ENCODE assay signal across 12 cellular contexts in the genomic region with DNA sequence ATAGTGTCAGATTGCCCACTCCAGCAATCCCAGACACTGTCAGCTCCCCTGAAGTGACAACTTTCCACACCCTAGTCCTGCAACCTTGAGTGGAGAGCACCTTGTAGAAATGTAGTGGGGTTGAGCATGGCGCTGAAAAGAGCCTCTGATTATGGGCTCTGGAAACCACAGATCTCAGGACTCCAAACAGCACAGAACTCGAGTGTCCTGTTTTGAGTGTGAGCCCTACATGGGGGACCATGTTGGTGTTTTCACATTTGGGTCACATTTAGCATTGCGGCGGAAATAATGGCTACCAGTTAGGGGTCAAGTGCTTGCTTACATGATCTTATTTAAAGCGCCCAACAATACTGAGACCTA. TPM values are rescaled to one million over a fixed set of nuclear protein-coding genes. Genes with fewer than 3 reads are reported as not detected.
DNase-seq lines count a peak whose midpoint lies in the region; ATAC-seq lines count a peak whose summit lies in the region.
"Not testable (repeated sequence)": the region's sequence is repeated elsewhere in the genome, so short reads cannot be mapped to it uniquely, and the experiment has no call there.
"Had no signal": no experiment of that assay in that cellular context is flagged by ENCODE, and none has a peak within 500 bp of the region (broad histone marks: within the 10 kb centered on the region; RNA-seq: fewer than 3 reads in every experiment).

No MANE protein-coding gene starts in this region.

- H3K27ac Mint-ChIP-seq in CD4-positive, alpha-beta memory T cell = peak overlapping the region; percentile 80 to 99 (median 90)
- H3K27ac Mint-ChIP-seq in activated CD4-positive, alpha-beta T cell treated with anti-CD3 and anti-CD28 coated beads, Interleukin-2, amount 10 ng/mL, durations not matched to agents 7 days and 5 days = peak overlapping the region; percentile 92
- H3K27ac Mint-ChIP-seq in activated T-cell treated with anti-CD3 and anti-CD28 coated beads, Interleukin-2, amount 50 U/mL, for 24 hours = peak overlapping the region; percentile 100
- peak overlapping the region; percentile 92 for H3K27ac Mint-ChIP-seq in activated naive CD4-positive, alpha-beta T cell treated with anti-CD3 and anti-CD28 coated beads, Interleukin-2, amount 10 ng/mL, durations not matched to agents 7 days and 5 days
- H3K27ac Mint-ChIP-seq in central memory CD8-positive, alpha-beta T cell (ENCODE audit: low read depth) = peak overlapping the region; percentile 98
- peak overlapping the region; percentile 90 to 99 (median 96) for H3K27ac Mint-ChIP-seq in naive thymus-derived CD8-positive, alpha-beta T cell

- intact Hi-C loops in CD4-positive, alpha-beta memory T cell (cut with micrococcal nuclease) = loop anchor here (10.0 kb wide), 1 partner anchor 846 kb away; a partner anchor contains a TSS

- POLR2A ChIA-PET in CD4-positive, alpha-beta memory T cell (lab: Charles Lee; ENCODE audit: partially characterized antibody) = interaction anchor here (1.7 to 33.0 kb wide), 5 partner anchors 4 to 229 kb away, joined by 3 to 1832 read pairs (median 1208); a partner anchor contains a TSS
- POLR2A ChIA-PET in activated CD4-positive, alpha-beta T cell treated with anti-CD3 and anti-CD28 coated beads, Interleukin-2, amount 10 ng/mL, durations not matched to agents 7 days and 5 days (lab: Charles Lee) = not testable (repeated sequence)
- POLR2A ChIA-PET in naive thymus-derived CD8-positive, alpha-beta T cell (lab: Charles Lee) = interaction anchor here (1.2 to 2.7 kb wide), 5 partner anchors 10 to 58 kb away, joined by 3 to 33 read pairs (median 4); no protein-coding TSS in a partner anchor

- H3K4me3 ChIP-seq in CD4-positive, alpha-beta memory T cell (ENCODE audit: low read length in 2 of 2) = peak overlapping the region; percentile 37 to 70
- peak overlapping the region; percentile 77 for H3K4me3 ChIP-seq in thymus (ENCODE audit: low read length)

- 52% methylated on average over 5 of the region's 5 CpGs for WGBS in thymus

- H3K9me3 ChIP-seq in CD4-positive, alpha-beta memory T cell (ENCODE audit: control insufficient read depth in 1 of 2, low read length in 2 of 2); thymus (ENCODE audit: control insufficient read depth): not testable (repeated sequence)

- CTCF ChIA-PET in CD4-positive, alpha-beta memory T cell (lab: Charles Lee; ENCODE audit: partially characterized antibody) = interaction anchor here (1.5 to 2.7 kb wide), 4 partner anchors 11 to 59 kb away, joined by 4 to 26 read pairs (median 10); no protein-coding TSS in a partner anchor
- CTCF ChIA-PET in activated CD4-positive, alpha-beta T cell treated with anti-CD3 and anti-CD28 coated beads, Interleukin-2, amount 10 ng/mL, durations not matched to agents 7 days and 5 days (lab: Charles Lee) = interaction anchor here (2.5 kb wide), 1 partner anchor 20 kb away, joined by 7 read pairs; no protein-coding TSS in a partner anchor
- CTCF ChIA-PET in activated naive CD4-positive, alpha-beta T cell treated with anti-CD3 and anti-CD28 coated beads, Interleukin-2, amount 10 ng/mL, durations not matched to agents 7 days and 5 days (lab: Charles Lee) = interaction anchor here (1.0 to 2.7 kb wide), 5 partner anchors 11 to 69 kb away, joined by 3 to 15 read pairs (median 3); no protein-coding TSS in a partner anchor

- H3K36me3 Mint-ChIP-seq in CD4-positive, alpha-beta memory T cell = peaks cover 83 to 84% of the 10 kb centered on the region in 2 donors
- peaks cover 88% of the 10 kb centered on the region for H3K36me3 Mint-ChIP-seq in activated CD4-positive, alpha-beta T cell treated with anti-CD3 and anti-CD28 coated beads, Interleukin-2, amount 10 ng/mL, durations not matched to agents 7 days and 5 days (ENCODE audit: low read depth)
- peaks cover 94% of the 10 kb centered on the region for H3K36me3 Mint-ChIP-seq in activated T-cell treated with anti-CD3 and anti-CD28 coated beads, Interleukin-2, amount 50 U/mL, for 24 hours (ENCODE audit: low read depth)
- peaks cover 85% of the 10 kb centered on the region for H3K36me3 Mint-ChIP-seq in activated naive CD4-positive, alpha-beta T cell treated with anti-CD3 and anti-CD28 coated beads, Interleukin-2, amount 10 ng/mL, durations not matched to agents 7 days and 5 days
- peaks cover 79% of the 10 kb centered on the region for H3K36me3 Mint-ChIP-seq in central memory CD8-positive, alpha-beta T cell (ENCODE audit: insufficient read depth)
- peaks cover 35 to 68% (median 63%) of the 10 kb centered on the region in 3 donors for H3K36me3 Mint-ChIP-seq in naive thymus-derived CD8-positive, alpha-beta T cell

- H3K4me1 Mint-ChIP-seq in CD4-positive, alpha-beta memory T cell = peaks cover 35 to 71% (median 44%) of the 10 kb centered on the region in 4 donors
- H3K4me1 Mint-ChIP-seq in activated CD4-positive, alpha-beta T cell treated with anti-CD3 and anti-CD28 coated beads, Interleukin-2, amount 10 ng/mL, durations not matched to agents 7 days and 5 days = peaks cover 49% of the 10 kb centered on the region
- peaks cover 42% of the 10 kb centered on the region for H3K4me1 Mint-ChIP-seq in activated T-cell treated with anti-CD3 and anti-CD28 coated beads, Interleukin-2, amount 50 U/mL, for 24 hours (ENCODE audit: low read depth)
- peaks cover 51% of the 10 kb centered on the region for H3K4me1 Mint-ChIP-seq in activated naive CD4-positive, alpha-beta T cell treated with anti-CD3 and anti-CD28 coated beads, Interleukin-2, amount 10 ng/mL, durations not matched to agents 7 days and 5 days
- H3K4me1 Mint-ChIP-seq in central memory CD8-positive, alpha-beta T cell = peaks cover 61% of the 10 kb centered on the region
- H3K4me1 Mint-ChIP-seq in naive thymus-derived CD8-positive, alpha-beta T cell = peaks cover 31 to 58% (median 51%) of the 10 kb centered on the region in 4 donors

- not testable (repeated sequence) for ATAC-seq in central memory CD8-positive, alpha-beta T cell (replicated peaks; ENCODE audit: extremely low read depth, poor library complexity, severe bottlenecking); naive thymus-derived CD8-positive, alpha-beta T cell

- peak overlapping the region; percentile 88 for H3K27ac ChIP-seq in CD4-positive, alpha-beta memory T cell (ENCODE audit: low read depth, low read length)
- peak overlapping the region; percentile 74 for H3K27ac ChIP-seq in thymus (ENCODE audit: low read depth)

- DNase-seq in CD4-positive, alpha-beta memory T cell; activated CD4-positive, alpha-beta T cell treated with anti-CD3 and anti-CD28 coated beads, Interleukin-2, amount 10 ng/mL, durations not matched to agents 7 days and 5 days; activated naive CD4-positive, alpha-beta T cell treated with anti-CD3 and anti-CD28 coated beads, Interleukin-2, amount 10 ng/mL, durations not matched to agents 7 days and 5 days; central memory CD8-positive, alpha-beta T cell (ENCODE audit: low spot score in 2 of 2); naive thymus-derived CD8-positive, alpha-beta T cell: not testable (repeated sequence)
- DNase-seq in OCI-M1 (lab: John Stamatoyannopoulos, UW) = peak; percentile 50
- peak; percentile 59 for DNase-seq in activated T-cell treated with anti-CD3 and anti-CD28 coated beads, Interleukin-2, amount 50 U/mL, for 24 hours

- H3K27me3 ChIP-seq in CD4-positive, alpha-beta memory T cell (ENCODE audit: insufficient read depth, low read length); thymus (ENCODE audit: control insufficient read depth, insufficient read depth): not testable (repeated sequence)

- H3K9me3 Mint-ChIP-seq in CD4-positive, alpha-beta memory T cell; activated CD4-positive, alpha-beta T cell treated with anti-CD3 and anti-CD28 coated beads, Interleukin-2, amount 10 ng/mL, durations not matched to agents 7 days and 5 days; activated T-cell treated with anti-CD3 and anti-CD28 coated beads, Interleukin-2, amount 50 U/mL, for 24 hours; activated naive CD4-positive, alpha-beta T cell treated with anti-CD3 and anti-CD28 coated beads, Interleukin-2, amount 10 ng/mL, durations not matched to agents 7 days and 5 days; central memory CD8-positive, alpha-beta T cell; naive thymus-derived CD8-positive, alpha-beta T cell: not testable (repeated sequence)

- H3K36me3 ChIP-seq in CD4-positive, alpha-beta memory T cell (ENCODE audit: insufficient read depth, low read length) = peaks cover 41% of the 10 kb centered on the region
- peaks cover 27% of the 10 kb centered on the region for H3K36me3 ChIP-seq in thymus (ENCODE audit: control insufficient read depth, insufficient read depth)

- peak overlapping the region; percentile 96 to 100 (median 98) for H3K4me3 Mint-ChIP-seq in CD4-positive, alpha-beta memory T cell
- H3K4me3 Mint-ChIP-seq in activated CD4-positive, alpha-beta T cell treated with anti-CD3 and anti-CD28 coated beads, Interleukin-2, amount 10 ng/mL, durations not matched to agents 7 days and 5 days = peak overlapping the region; percentile 95
- peak overlapping the region; percentile 94 for H3K4me3 Mint-ChIP-seq in activated T-cell treated with anti-CD3 and anti-CD28 coated beads, Interleukin-2, amount 50 U/mL, for 24 hours
- H3K4me3 Mint-ChIP-seq in activated naive CD4-positive, alpha-beta T cell treated with anti-CD3 and anti-CD28 coated beads, Interleukin-2, amount 10 ng/mL, durations not matched to agents 7 days and 5 days = peak overlapping the region; percentile 99
- peak overlapping the region; percentile 96 for H3K4me3 Mint-ChIP-seq in central memory CD8-positive, alpha-beta T cell
- peak overlapping the region; percentile 92 to 100 (median 98) for H3K4me3 Mint-ChIP-seq in naive thymus-derived CD8-positive, alpha-beta T cell

- H3K4me1 ChIP-seq in CD4-positive, alpha-beta memory T cell (ENCODE audit: insufficient read depth, low read length) = peaks cover 49% of the 10 kb centered on the region
- peaks cover 30% of the 10 kb centered on the region for H3K4me1 ChIP-seq in thymus (ENCODE audit: control insufficient read depth, insufficient read depth, low read length)

- not testable (repeated sequence) for H3K27me3 Mint-ChIP-seq in CD4-positive, alpha-beta memory T cell; activated CD4-positive, alpha-beta T cell treated with anti-CD3 and anti-CD28 coated beads, Interleukin-2, amount 10 ng/mL, durations not matched to agents 7 days and 5 days; activated T-cell treated with anti-CD3 and anti-CD28 coated beads, Interleukin-2, amount 50 U/mL, for 24 hours; activated naive CD4-positive, alpha-beta T cell treated with anti-CD3 and anti-CD28 coated beads, Interleukin-2, amount 10 ng/mL, durations not matched to agents 7 days and 5 days; central memory CD8-positive, alpha-beta T cell; naive thymus-derived CD8-positive, alpha-beta T cell

RNA-seq across cellular contexts. Expression of a gene that starts 4.2 kb away (rescaled TPM):
- total RNA-seq in CD4-positive, alpha-beta memory T cell = 100 to 1,000 TPM; 305 to 316 TPM
- polyA plus RNA-seq in CD4-positive, alpha-beta memory T cell = 100 to 1,000 TPM; 409 to 471 TPM
- 100 to 1,000 TPM; 206 to 258 TPM for total RNA-seq in activated CD4-positive, alpha-beta T cell treated with anti-CD3 and anti-CD28 coated beads, Interleukin-2, amount 10 ng/mL, durations not matched to agents 7 days and 5 days
- 100 to 1,000 TPM; 178 to 189 TPM for total RNA-seq in naive thymus-derived CD8-positive, alpha-beta T cell
- 100 to 1,000 TPM; 197 to 240 (median 222) TPM for polyA plus RNA-seq in naive thymus-derived CD8-positive, alpha-beta T cell
- 244 TPM for polyA plus RNA-seq in thymus
- total RNA-seq: A172, LHCN-M2, PC-9 had no signal
- polyA plus RNA-seq: BJ had no signal
